9 cellular contexts compared by ENCODE assay signal in genomic region chr9:130715270-130716077, GRCh38. TPM values are rescaled to one million over a fixed set of nuclear protein-coding genes. Genes with fewer than 3 reads are reported as not detected.
A peak's percentile ranks its signal among the peaks of the same experiment; 100 is the strongest.
DNase-seq lines count a peak whose midpoint lies in the region; ATAC-seq and TF ChIP-seq lines count a peak whose summit lies in the region.
"Had no signal": no experiment of that assay in that cellular context is flagged by ENCODE, and none has a peak within 500 bp of the region (broad histone marks: within the 10 kb centered on the region; RNA-seq: fewer than 3 reads in every experiment).

No MANE protein-coding gene starts in this region.

- no peak overlapping the region for H3K27ac ChIP-seq in CD4-positive, alpha-beta T cell (ENCODE audit: low read depth, low read length)
- peak overlapping the region in 1 of 59 donors; percentile 13 for H3K27ac ChIP-seq in dorsolateral prefrontal cortex

- H3K4me1 Mint-ChIP-seq in CD4-positive, alpha-beta T cell (ENCODE audit: low read depth) = peaks cover 47% of the 10 kb centered on the region
- H3K4me1 Mint-ChIP-seq in nephron progenitor cell = peaks cover 44% of the 10 kb centered on the region

- H3K9me3 Mint-ChIP-seq in CD4-positive, alpha-beta T cell = no peaks in the 10 kb centered on the region
- H3K9me3 Mint-ChIP-seq in nephron progenitor cell = no peaks in the 10 kb centered on the region

- POLR2A ChIA-PET in CD4-positive, alpha-beta T cell (lab: Charles Lee) = no interaction called here

- H3K27me3 Mint-ChIP-seq in CD4-positive, alpha-beta T cell = no peaks in the 10 kb centered on the region
- H3K27me3 Mint-ChIP-seq in nephron progenitor cell (ENCODE audit: low read depth, poor library complexity) = no peaks in the 10 kb centered on the region

- H3K9me3 ChIP-seq in CD4-positive, alpha-beta T cell (ENCODE audit: control insufficient read depth, low read length) = no peaks in the 10 kb centered on the region

- no peak for ATAC-seq in CD4-positive, alpha-beta T cell (ENCODE audit: poor library complexity)
- ATAC-seq in HG03439 (IDR thresholded peaks at IDR 0.05; ENCODE audit: unreplicated experiment) = no peak

- H3K27me3 ChIP-seq in CD4-positive, alpha-beta T cell (ENCODE audit: control insufficient read depth, insufficient read depth, low read length) = no peaks in the 10 kb centered on the region
- no peaks in the 10 kb centered on the region for H3K27me3 ChIP-seq in dorsolateral prefrontal cortex

- no peak for TF ChIP-seq CTCF in CD4-positive, alpha-beta T cell (IDR thresholded peaks at IDR 0.05)
- TF ChIP-seq CTCF in dorsolateral prefrontal cortex (IDR thresholded peaks at IDR 0.05 in 54 of 56, conservative IDR thresholded peaks at IDR 0.05 in 2 of 56; ENCODE audit: low read depth in 1 of 56, partially characterized antibody in 56 of 56) (no peak), nephron progenitor cell (IDR thresholded peaks at IDR 0.05) (no peak)

- peak overlapping the region in 58 of 59 donors; percentile 13 to 99 (median 92) for H3K4me3 ChIP-seq in dorsolateral prefrontal cortex

- DNase-seq in CD4-positive, alpha-beta T cell = no peak
- peak; percentile 37 for DNase-seq in M059J (ENCODE audit: low read depth)
- no peak for DNase-seq in dorsolateral prefrontal cortex
- no peak for DNase-seq in nephron progenitor cell
- no peak for DNase-seq in COR-L47 (lab: John Stamatoyannopoulos, UW)
- DNase-seq in epidermal melanocyte (ENCODE audit: insufficient read length, low spot score) = no peak
- DNase-seq in LoVo (ENCODE audit: low spot score) = no peak
- DNase-seq: NCI-H524 had no signal

- H3K27ac Mint-ChIP-seq in CD4-positive, alpha-beta T cell = peak overlapping the region; percentile 91
- H3K27ac Mint-ChIP-seq in nephron progenitor cell = no peak overlapping the region

- CTCF ChIA-PET in CD4-positive, alpha-beta T cell (lab: Charles Lee) = interaction anchor here (0.9 to 1.4 kb wide), 3 partner anchors 13 to 125 kb away, joined by 4 to 9 read pairs (median 5); no protein-coding TSS in a partner anchor

- intact Hi-C loops in CD4-positive, alpha-beta T cell (cut with DNase I, micrococcal nuclease) = no loop called here
- intact Hi-C loops in dorsolateral prefrontal cortex (cut with DNase I) = loop anchor here in 1 of 2 donors (10.0 kb wide), 1 partner anchor 119 kb away; the partner anchor contains the start of gene ABL1

- peak overlapping the region; percentile 93 for H3K4me3 Mint-ChIP-seq in CD4-positive, alpha-beta T cell
- H3K4me3 Mint-ChIP-seq in nephron progenitor cell = peak overlapping the region; percentile 96

- peaks cover 2% of the 10 kb centered on the region for H3K36me3 Mint-ChIP-seq in CD4-positive, alpha-beta T cell (ENCODE audit: low read depth)
- H3K36me3 Mint-ChIP-seq in nephron progenitor cell (ENCODE audit: low read depth) = peaks cover 5% of the 10 kb centered on the region

RNA-seq across cellular contexts. Expression of gene EXOSC2, which starts 21.9 kb away (rescaled TPM):
- total RNA-seq in CD4-positive, alpha-beta T cell = 10 to 100 TPM; 49.2 to 50.2 TPM
- 27.4 and 44.1 TPM in 2 replicates for total RNA-seq in M059J (2014; rRNA removed; shearing (Covaris generic))
- total RNA-seq in dorsolateral prefrontal cortex = 10 to 100 TPM; 24.6 to 43.4 (median 32.7) TPM

RNA-seq across cellular contexts. Expression of gene PRDM12, which starts 51.1 kb away (rescaled TPM):
- under 1 TPM in 1 of 2 experiments, not detected in 1; 0.14 TPM for total RNA-seq in CD4-positive, alpha-beta T cell
- not detected in 2 replicates for total RNA-seq in M059J (2014; rRNA removed; shearing (Covaris generic))
- total RNA-seq in dorsolateral prefrontal cortex = 1 to 10 TPM in 8 of 120 experiments, under 1 TPM in 102, not detected in 10; 0.16 to 1.5 (median 0.52) TPM
